In genomic region chr2:231227309-231228162, GRCh38 we compare ENCODE assay signal across 8 cellular contexts. TPM values are rescaled to one million over a fixed set of nuclear protein-coding genes. Genes with fewer than 3 reads are reported as not detected.
A peak's percentile ranks its signal among the peaks of the same experiment; 100 is the strongest.
DNase-seq lines count a peak whose midpoint lies in the region; ATAC-seq and TF ChIP-seq lines count a peak whose summit lies in the region.

No MANE protein-coding gene starts in this region.

- no peak overlapping the region for H3K4me3 Mint-ChIP-seq in activated T-cell treated with anti-CD3 and anti-CD28 coated beads, Interleukin-2, amount 50 U/mL, for 24 hours

- no peak overlapping the region for H3K4me2 ChIP-seq in MM.1S (ENCODE audit: low read depth, low read length)

- ATAC-seq in HG02571 (IDR thresholded peaks at IDR 0.05; ENCODE audit: unreplicated experiment) (peak; percentile 55), RWPE2 (ENCODE audit: low read depth) (peak; percentile 95)

- no peaks in the 10 kb centered on the region for H3K79me2 ChIP-seq in MM.1S (ENCODE audit: low read length)

- peak; percentile 25 for DNase-seq in activated T-cell treated with anti-CD3 and anti-CD28 coated beads for 24 hours (ENCODE audit: low read depth)
- DNase-seq in activated T-cell treated with anti-CD3 and anti-CD28 coated beads, Interleukin-2, amount 50 U/mL, for 24 hours, result no peak
- peak; percentile 68 for DNase-seq in MM.1S
- no peak for DNase-seq in RWPE2 (ENCODE audit: low spot score)
- DNase-seq in ascending aorta (ENCODE audit: low spot score in 2 of 2), result peak in 1 of 2 donors; percentile 79
- DNase-seq in right atrium auricular region (ENCODE audit: low spot score), result peak; percentile 70
- DNase-seq in renal cortical epithelial cell (ENCODE audit: low read depth), result peak; percentile 83

- peak overlapping the region; percentile 17; the same call in 1 of the 2 replicates for H2AFZ ChIP-seq in MM.1S (ENCODE audit: low read length)

- H3K27me3 ChIP-seq in MM.1S (replicated peaks; ENCODE audit: insufficient read depth, low read length), result no peaks in the 10 kb centered on the region
- H3K27me3 ChIP-seq in RWPE2 (ENCODE audit: insufficient read depth, poor library complexity, severe bottlenecking), result no peaks in the 10 kb centered on the region
- H3K27me3 ChIP-seq in ascending aorta, result no peaks in the 10 kb centered on the region
- no peaks in the 10 kb centered on the region for H3K27me3 ChIP-seq in right atrium auricular region

- H3K4me3 ChIP-seq in MM.1S (ENCODE audit: low read length) (no peak overlapping the region), RWPE2 (ENCODE audit: severe bottlenecking) (no peak overlapping the region), ascending aorta (no peak overlapping the region), right atrium auricular region (no peak overlapping the region)

- 0 out of 2 replicates have a peak, but pooled peaks cover 3% of the 10 kb centered on the region for H3F3A ChIP-seq in MM.1S (ENCODE audit: insufficient read depth, low read length)

- no peaks in the 10 kb centered on the region for H4K20me1 ChIP-seq in MM.1S (ENCODE audit: insufficient read depth, low read length)

- H3K27ac ChIP-seq in MM.1S (ENCODE audit: low read length) (no peak overlapping the region), RWPE2 (ENCODE audit: poor library complexity, severe bottlenecking) (no peak overlapping the region), ascending aorta (peak overlapping the region; percentile 8 to 15), right atrium auricular region (no peak overlapping the region)

- H3K36me3 ChIP-seq in MM.1S (replicated peaks; ENCODE audit: insufficient read depth, low read length) (no peaks in the 10 kb centered on the region), RWPE2 (ENCODE audit: low read depth) (peaks cover 15% of the 10 kb centered on the region; the same call in 1 of the 2 replicates), ascending aorta (no peaks in the 10 kb centered on the region), right atrium auricular region (no peaks in the 10 kb centered on the region)

- H3K4me1 ChIP-seq in MM.1S (ENCODE audit: low read length) (peaks cover 8% of the 10 kb centered on the region; the same call in 1 of the 2 replicates), RWPE2 (ENCODE audit: insufficient read depth, poor library complexity, severe bottlenecking) (no peaks in the 10 kb centered on the region), ascending aorta (peaks cover 0 to 12% of the 10 kb centered on the region in 2 donors), right atrium auricular region (no peaks in the 10 kb centered on the region)

- TF ChIP-seq CTCF in MM.1S (IDR thresholded peaks at IDR 0.05; ENCODE audit: low read length), result peak; percentile 77
- peak; percentile 84 for TF ChIP-seq CTCF in RWPE2 (IDR thresholded peaks at IDR 0.05; ENCODE audit: poor library complexity, severe bottlenecking)
- peak; percentile 69 to 82 (median 75) for TF ChIP-seq CTCF in ascending aorta (IDR thresholded peaks at IDR 0.05)
- peak; percentile 53 to 83 for TF ChIP-seq CTCF in right atrium auricular region (IDR thresholded peaks at IDR 0.05)

- peaks cover 3% of the 10 kb centered on the region for H3K4me1 Mint-ChIP-seq in activated T-cell treated with anti-CD3 and anti-CD28 coated beads, Interleukin-2, amount 50 U/mL, for 24 hours (ENCODE audit: low read depth)

- H3K36me3 Mint-ChIP-seq in activated T-cell treated with anti-CD3 and anti-CD28 coated beads, Interleukin-2, amount 50 U/mL, for 24 hours (ENCODE audit: low read depth), result no peaks in the 10 kb centered on the region

- H3K27ac Mint-ChIP-seq in activated T-cell treated with anti-CD3 and anti-CD28 coated beads, Interleukin-2, amount 50 U/mL, for 24 hours, result no peak overlapping the region

- no peak overlapping the region for H3K9ac ChIP-seq in MM.1S (ENCODE audit: low read length)

- H3K9me2 ChIP-seq in MM.1S (replicated peaks; ENCODE audit: insufficient read depth, low read length), result no peaks in the 10 kb centered on the region

- no peaks in the 10 kb centered on the region for H3K9me3 Mint-ChIP-seq in activated T-cell treated with anti-CD3 and anti-CD28 coated beads, Interleukin-2, amount 50 U/mL, for 24 hours

- H3K27me3 Mint-ChIP-seq in activated T-cell treated with anti-CD3 and anti-CD28 coated beads, Interleukin-2, amount 50 U/mL, for 24 hours, result no peaks in the 10 kb centered on the region

- intact Hi-C loops in ascending aorta (cut with DNase I), result loop anchor here (5.0 kb wide), 3 partner anchors 125 to 225 kb away; no protein-coding TSS in a partner anchor

- no peaks in the 10 kb centered on the region for H3K9me3 ChIP-seq in MM.1S (replicated peaks; ENCODE audit: insufficient read depth, low read length)
- H3K9me3 ChIP-seq in RWPE2 (ENCODE audit: severe bottlenecking), result no peaks in the 10 kb centered on the region
- no peaks in the 10 kb centered on the region for H3K9me3 ChIP-seq in ascending aorta
- no peaks in the 10 kb centered on the region for H3K9me3 ChIP-seq in right atrium auricular region

RNA-seq across cellular contexts. Expression of gene ARMC9, which starts 29.1 kb away (rescaled TPM):
- total RNA-seq in ascending aorta (3.3 TPM), right atrium auricular region (1 to 10 TPM; 2.0 to 2.9 TPM), renal cortical epithelial cell (27.1 and 67.8 TPM in 2 replicates)

Comparison
In these comparisons a context has a peak if more than half of its experiments do, and no peak if none do; other contexts are left out.
1. DNase-seq: peak in activated T-cell treated with anti-CD3 and anti-CD28 coated beads for 24 hours (single experiment), MM.1S (single experiment), right atrium auricular region (single experiment) and renal cortical epithelial cell (single experiment); none in activated T-cell treated with anti-CD3 and anti-CD28 coated beads, Interleukin-2, amount 50 U/mL, for 24 hours (single experiment) and RWPE2 (single experiment).
2. H3K27ac ChIP-seq: peak in ascending aorta (2 of 2); none in MM.1S (single experiment), RWPE2 (single experiment) and right atrium auricular region (0 of 2).
3. Peak in every context shown above with its lines, with median percentiles within 50 percentile points of each other: CTCF ChIP-seq.